In the genomic region with DNA sequence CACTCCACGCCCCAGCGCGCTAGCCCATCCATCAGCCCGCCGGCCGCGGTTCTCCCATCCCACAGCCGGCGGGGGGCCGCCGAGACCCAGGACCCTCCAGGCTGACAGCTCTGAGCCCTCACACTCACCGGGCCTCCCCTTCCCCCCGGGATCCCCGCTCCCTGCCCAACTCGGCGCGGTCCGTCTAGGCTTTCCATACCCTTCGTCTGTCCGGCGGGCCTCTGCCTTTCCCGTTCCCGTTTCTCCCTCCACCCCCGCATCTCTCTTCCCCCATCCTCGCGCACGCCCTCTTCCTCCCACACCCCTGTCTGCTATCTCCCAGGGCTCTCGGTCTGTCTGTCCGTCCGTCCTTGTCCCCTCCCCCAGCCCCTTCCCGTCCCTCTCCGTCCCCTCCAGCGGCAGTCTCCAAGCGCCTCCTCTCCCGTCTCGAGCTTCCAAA, we compare ENCODE assay signal across 2 cellular contexts.
TF ChIP-seq lines count a peak whose summit lies in the region.

No MANE protein-coding gene starts in this region.

TF ChIP-seq in K562, 482 proteins besides CTCF, POLR2A, EP300 and RAD21 (continued from another document):
- TF ChIP-seq, protein P1, sequence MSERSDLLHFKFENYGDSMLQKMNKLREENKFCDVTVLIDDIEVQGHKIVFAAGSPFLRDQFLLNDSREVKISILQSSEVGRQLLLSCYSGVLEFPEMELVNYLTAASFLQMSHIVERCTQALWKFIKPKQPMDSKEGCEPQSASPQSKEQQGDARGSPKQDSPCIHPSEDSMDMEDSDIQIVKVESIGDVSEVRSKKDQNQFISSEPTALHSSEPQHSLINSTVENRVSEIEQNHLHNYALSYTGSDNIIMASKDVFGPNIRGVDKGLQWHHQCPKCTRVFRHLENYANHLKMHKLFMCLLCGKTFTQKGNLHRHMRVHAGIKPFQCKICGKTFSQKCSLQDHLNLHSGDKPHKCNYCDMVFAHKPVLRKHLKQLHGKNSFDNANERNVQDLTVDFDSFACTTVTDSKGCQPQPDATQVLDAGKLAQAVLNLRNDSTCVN (CRISPR knock-in tag; IDR thresholded peaks at IDR 0.05) = no peak
- TF ChIP-seq GATAD2A (IDR thresholded peaks at IDR 0.05) = no peak
- TF ChIP-seq, protein P2, sequence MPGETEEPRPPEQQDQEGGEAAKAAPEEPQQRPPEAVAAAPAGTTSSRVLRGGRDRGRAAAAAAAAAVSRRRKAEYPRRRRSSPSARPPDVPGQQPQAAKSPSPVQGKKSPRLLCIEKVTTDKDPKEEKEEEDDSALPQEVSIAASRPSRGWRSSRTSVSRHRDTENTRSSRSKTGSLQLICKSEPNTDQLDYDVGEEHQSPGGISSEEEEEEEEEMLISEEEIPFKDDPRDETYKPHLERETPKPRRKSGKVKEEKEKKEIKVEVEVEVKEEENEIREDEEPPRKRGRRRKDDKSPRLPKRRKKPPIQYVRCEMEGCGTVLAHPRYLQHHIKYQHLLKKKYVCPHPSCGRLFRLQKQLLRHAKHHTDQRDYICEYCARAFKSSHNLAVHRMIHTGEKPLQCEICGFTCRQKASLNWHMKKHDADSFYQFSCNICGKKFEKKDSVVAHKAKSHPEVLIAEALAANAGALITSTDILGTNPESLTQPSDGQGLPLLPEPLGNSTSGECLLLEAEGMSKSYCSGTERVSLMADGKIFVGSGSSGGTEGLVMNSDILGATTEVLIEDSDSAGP (CRISPR knock-in tag; IDR thresholded peaks at IDR 0.05) = no peak
- no peak for TF ChIP-seq KDM2B (CRISPR knock-in tag; IDR thresholded peaks at IDR 0.05)
- TF ChIP-seq CC2D1A (IDR thresholded peaks at IDR 0.05) = no peak
- no peak for TF ChIP-seq CREM (IDR thresholded peaks at IDR 0.05; ENCODE audit: low read depth)
- TF ChIP-seq BRD9 (IDR thresholded peaks at IDR 0.05; ENCODE audit: low read depth, partially characterized antibody) = no peak

TF ChIP-seq in HepG2, 621 proteins besides CTCF, POLR2A, EP300 and RAD21 (continued from another document and continues in another):
- TF ChIP-seq ZSCAN22 (CRISPR knock-in tag; IDR thresholded peaks at IDR 0.05) (no peak), DPF2 (CRISPR knock-in tag; IDR thresholded peaks at IDR 0.05; ENCODE audit: borderline replicate concordance, low read depth) (no peak), HNRNPH1 (optimal IDR thresholded peaks at IDR 0.05; ENCODE audit: low read depth, low read length) (peak; percentile 16), ZNF720 (CRISPR knock-in tag; IDR thresholded peaks at IDR 0.05) (no peak), PHF21A (CRISPR knock-in tag; IDR thresholded peaks at IDR 0.05) (no peak), REPIN1 (CRISPR knock-in tag; IDR thresholded peaks at IDR 0.05; ENCODE audit: borderline replicate concordance, low read depth) (no peak), ZNF678 (CRISPR knock-in tag; IDR thresholded peaks at IDR 0.05) (no peak), ZNF282 (IDR thresholded peaks at IDR 0.05; ENCODE audit: partially characterized antibody) (peak; percentile 47), TAF15 (IDR thresholded peaks at IDR 0.05; ENCODE audit: low read depth, low read length, poor library complexity, severe bottlenecking) (peak; percentile 22), MTF2 (CRISPR knock-in tag; IDR thresholded peaks at IDR 0.05; ENCODE audit: borderline replicate concordance) (no peak), ETV6 (CRISPR knock-in tag; conservative IDR thresholded peaks at IDR 0.05) (no peak), SP2 (CRISPR knock-in tag; IDR thresholded peaks at IDR 0.05) (peak; percentile 47; the same call in 1 of the 2 replicates), XRCC5 (optimal IDR thresholded peaks at IDR 0.05; ENCODE audit: low read length) (no peak), TCF7 (IDR thresholded peaks at IDR 0.05; ENCODE audit: low read depth) (no peak), FOXK2 (IDR thresholded peaks at IDR 0.05) (no peak), RNF2 (conservative IDR thresholded peaks at IDR 0.05; ENCODE audit: low read depth) (no peak), DNMT1 (CRISPR knock-in tag; IDR thresholded peaks at IDR 0.05) (peak; percentile 52; the same call in 1 of the 2 replicates), ZNF749 (CRISPR knock-in tag; IDR thresholded peaks at IDR 0.05; ENCODE audit: borderline replicate concordance) (0 out of 2 replicates have a peak, but pooled peaks have one; percentile 62), REL (CRISPR knock-in tag; conservative IDR thresholded peaks at IDR 0.05) (no peak), CHD4 (IDR thresholded peaks at IDR 0.05; ENCODE audit: borderline replicate concordance, low read length) (no peak), ZNF350 (CRISPR knock-in tag; IDR thresholded peaks at IDR 0.05; ENCODE audit: borderline replicate concordance, low read depth) (no peak), MXI1 (IDR thresholded peaks at IDR 0.05; ENCODE audit: borderline replicate concordance, low read depth, low read length) (no peak), ZNF567 (CRISPR knock-in tag; IDR thresholded peaks at IDR 0.05; ENCODE audit: borderline replicate concordance) (peak; percentile 12; the same call in 1 of the 2 replicates), ZMYM2 (CRISPR knock-in tag; IDR thresholded peaks at IDR 0.05) (0 out of 2 replicates have a peak, but pooled peaks have one; percentile 37), ZBTB8A (CRISPR knock-in tag; IDR thresholded peaks at IDR 0.05; ENCODE audit: borderline replicate concordance, low read depth) (no peak), JUN (CRISPR knock-in tag; IDR thresholded peaks at IDR 0.05) (no peak), ATM (IDR thresholded peaks at IDR 0.05; ENCODE audit: borderline replicate concordance) (no peak), AGO2 (optimal IDR thresholded peaks at IDR 0.05; ENCODE audit: low read depth, low read length) (peak; percentile 70), ZNF598 (CRISPR knock-in tag; IDR thresholded peaks at IDR 0.05; ENCODE audit: borderline replicate concordance) (no peak), PRPF4 (IDR thresholded peaks at IDR 0.05; ENCODE audit: low read depth, low read length, poor library complexity, severe bottlenecking) (peak; percentile 21), ZNF33A (CRISPR knock-in tag; IDR thresholded peaks at IDR 0.05; ENCODE audit: borderline replicate concordance) (no peak), POLR2G (IDR thresholded peaks at IDR 0.05; ENCODE audit: low read depth, low read length) (no peak)
- TF ChIP-seq, protein P3, sequence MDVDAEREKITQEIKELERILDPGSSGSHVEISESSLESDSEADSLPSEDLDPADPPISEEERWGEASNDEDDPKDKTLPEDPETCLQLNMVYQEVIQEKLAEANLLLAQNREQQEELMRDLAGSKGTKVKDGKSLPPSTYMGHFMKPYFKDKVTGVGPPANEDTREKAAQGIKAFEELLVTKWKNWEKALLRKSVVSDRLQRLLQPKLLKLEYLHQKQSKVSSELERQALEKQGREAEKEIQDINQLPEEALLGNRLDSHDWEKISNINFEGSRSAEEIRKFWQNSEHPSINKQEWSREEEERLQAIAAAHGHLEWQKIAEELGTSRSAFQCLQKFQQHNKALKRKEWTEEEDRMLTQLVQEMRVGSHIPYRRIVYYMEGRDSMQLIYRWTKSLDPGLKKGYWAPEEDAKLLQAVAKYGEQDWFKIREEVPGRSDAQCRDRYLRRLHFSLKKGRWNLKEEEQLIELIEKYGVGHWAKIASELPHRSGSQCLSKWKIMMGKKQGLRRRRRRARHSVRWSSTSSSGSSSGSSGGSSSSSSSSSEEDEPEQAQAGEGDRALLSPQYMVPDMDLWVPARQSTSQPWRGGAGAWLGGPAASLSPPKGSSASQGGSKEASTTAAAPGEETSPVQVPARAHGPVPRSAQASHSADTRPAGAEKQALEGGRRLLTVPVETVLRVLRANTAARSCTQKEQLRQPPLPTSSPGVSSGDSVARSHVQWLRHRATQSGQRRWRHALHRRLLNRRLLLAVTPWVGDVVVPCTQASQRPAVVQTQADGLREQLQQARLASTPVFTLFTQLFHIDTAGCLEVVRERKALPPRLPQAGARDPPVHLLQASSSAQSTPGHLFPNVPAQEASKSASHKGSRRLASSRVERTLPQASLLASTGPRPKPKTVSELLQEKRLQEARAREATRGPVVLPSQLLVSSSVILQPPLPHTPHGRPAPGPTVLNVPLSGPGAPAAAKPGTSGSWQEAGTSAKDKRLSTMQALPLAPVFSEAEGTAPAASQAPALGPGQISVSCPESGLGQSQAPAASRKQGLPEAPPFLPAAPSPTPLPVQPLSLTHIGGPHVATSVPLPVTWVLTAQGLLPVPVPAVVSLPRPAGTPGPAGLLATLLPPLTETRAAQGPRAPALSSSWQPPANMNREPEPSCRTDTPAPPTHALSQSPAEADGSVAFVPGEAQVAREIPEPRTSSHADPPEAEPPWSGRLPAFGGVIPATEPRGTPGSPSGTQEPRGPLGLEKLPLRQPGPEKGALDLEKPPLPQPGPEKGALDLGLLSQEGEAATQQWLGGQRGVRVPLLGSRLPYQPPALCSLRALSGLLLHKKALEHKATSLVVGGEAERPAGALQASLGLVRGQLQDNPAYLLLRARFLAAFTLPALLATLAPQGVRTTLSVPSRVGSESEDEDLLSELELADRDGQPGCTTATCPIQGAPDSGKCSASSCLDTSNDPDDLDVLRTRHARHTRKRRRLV (CRISPR knock-in tag; IDR thresholded peaks at IDR 0.05) = 0 out of 2 replicates have a peak, but pooled peaks have one; percentile 10
- TF ChIP-seq, protein P4, sequence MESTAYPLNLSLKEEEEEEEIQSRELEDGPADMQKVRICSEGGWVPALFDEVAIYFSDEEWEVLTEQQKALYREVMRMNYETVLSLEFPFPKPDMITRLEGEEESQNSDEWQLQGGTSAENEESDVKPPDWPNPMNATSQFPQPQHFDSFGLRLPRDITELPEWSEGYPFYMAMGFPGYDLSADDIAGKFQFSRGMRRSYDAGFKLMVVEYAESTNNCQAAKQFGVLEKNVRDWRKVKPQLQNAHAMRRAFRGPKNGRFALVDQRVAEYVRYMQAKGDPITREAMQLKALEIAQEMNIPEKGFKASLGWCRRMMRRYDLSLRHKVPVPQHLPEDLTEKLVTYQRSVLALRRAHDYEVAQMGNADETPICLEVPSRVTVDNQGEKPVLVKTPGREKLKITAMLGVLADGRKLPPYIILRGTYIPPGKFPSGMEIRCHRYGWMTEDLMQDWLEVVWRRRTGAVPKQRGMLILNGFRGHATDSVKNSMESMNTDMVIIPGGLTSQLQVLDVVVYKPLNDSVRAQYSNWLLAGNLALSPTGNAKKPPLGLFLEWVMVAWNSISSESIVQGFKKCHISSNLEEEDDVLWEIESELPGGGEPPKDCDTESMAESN (CRISPR knock-in tag; conservative IDR thresholded peaks at IDR 0.05) = no peak
- TF ChIP-seq, protein P5, sequence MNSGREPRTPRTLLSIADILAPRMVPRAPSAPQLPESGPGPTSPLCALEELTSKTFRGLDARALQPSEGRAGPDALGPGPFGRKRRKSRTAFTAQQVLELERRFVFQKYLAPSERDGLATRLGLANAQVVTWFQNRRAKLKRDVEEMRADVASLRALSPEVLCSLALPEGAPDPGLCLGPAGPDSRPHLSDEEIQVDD (CRISPR knock-in tag; IDR thresholded peaks at IDR 0.05; ENCODE audit: borderline replicate concordance) = peak; percentile 72; the same call in 1 of the 2 replicates
- TF ChIP-seq, protein P6, sequence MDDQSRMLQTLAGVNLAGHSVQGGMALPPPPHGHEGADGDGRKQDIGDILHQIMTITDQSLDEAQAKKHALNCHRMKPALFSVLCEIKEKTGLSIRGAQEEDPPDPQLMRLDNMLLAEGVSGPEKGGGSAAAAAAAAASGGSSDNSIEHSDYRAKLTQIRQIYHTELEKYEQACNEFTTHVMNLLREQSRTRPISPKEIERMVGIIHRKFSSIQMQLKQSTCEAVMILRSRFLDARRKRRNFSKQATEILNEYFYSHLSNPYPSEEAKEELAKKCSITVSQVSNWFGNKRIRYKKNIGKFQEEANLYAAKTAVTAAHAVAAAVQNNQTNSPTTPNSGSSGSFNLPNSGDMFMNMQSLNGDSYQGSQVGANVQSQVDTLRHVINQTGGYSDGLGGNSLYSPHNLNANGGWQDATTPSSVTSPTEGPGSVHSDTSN (CRISPR knock-in tag; IDR thresholded peaks at IDR 0.05; ENCODE audit: borderline replicate concordance) = no peak
- TF ChIP-seq, protein P7, sequence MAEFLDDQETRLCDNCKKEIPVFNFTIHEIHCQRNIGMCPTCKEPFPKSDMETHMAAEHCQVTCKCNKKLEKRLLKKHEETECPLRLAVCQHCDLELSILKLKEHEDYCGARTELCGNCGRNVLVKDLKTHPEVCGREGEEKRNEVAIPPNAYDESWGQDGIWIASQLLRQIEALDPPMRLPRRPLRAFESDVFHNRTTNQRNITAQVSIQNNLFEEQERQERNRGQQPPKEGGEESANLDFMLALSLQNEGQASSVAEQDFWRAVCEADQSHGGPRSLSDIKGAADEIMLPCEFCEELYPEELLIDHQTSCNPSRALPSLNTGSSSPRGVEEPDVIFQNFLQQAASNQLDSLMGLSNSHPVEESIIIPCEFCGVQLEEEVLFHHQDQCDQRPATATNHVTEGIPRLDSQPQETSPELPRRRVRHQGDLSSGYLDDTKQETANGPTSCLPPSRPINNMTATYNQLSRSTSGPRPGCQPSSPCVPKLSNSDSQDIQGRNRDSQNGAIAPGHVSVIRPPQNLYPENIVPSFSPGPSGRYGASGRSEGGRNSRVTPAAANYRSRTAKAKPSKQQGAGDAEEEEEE (CRISPR knock-in tag; IDR thresholded peaks at IDR 0.05; ENCODE audit: borderline replicate concordance) = 0 out of 2 replicates have a peak, but pooled peaks have one; percentile 12
- TF ChIP-seq, protein P8, sequence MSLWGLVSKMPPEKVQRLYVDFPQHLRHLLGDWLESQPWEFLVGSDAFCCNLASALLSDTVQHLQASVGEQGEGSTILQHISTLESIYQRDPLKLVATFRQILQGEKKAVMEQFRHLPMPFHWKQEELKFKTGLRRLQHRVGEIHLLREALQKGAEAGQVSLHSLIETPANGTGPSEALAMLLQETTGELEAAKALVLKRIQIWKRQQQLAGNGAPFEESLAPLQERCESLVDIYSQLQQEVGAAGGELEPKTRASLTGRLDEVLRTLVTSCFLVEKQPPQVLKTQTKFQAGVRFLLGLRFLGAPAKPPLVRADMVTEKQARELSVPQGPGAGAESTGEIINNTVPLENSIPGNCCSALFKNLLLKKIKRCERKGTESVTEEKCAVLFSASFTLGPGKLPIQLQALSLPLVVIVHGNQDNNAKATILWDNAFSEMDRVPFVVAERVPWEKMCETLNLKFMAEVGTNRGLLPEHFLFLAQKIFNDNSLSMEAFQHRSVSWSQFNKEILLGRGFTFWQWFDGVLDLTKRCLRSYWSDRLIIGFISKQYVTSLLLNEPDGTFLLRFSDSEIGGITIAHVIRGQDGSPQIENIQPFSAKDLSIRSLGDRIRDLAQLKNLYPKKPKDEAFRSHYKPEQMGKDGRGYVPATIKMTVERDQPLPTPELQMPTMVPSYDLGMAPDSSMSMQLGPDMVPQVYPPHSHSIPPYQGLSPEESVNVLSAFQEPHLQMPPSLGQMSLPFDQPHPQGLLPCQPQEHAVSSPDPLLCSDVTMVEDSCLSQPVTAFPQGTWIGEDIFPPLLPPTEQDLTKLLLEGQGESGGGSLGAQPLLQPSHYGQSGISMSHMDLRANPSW (CRISPR knock-in tag; IDR thresholded peaks at IDR 0.05; ENCODE audit: borderline replicate concordance) = no peak
- TF ChIP-seq, protein P9, sequence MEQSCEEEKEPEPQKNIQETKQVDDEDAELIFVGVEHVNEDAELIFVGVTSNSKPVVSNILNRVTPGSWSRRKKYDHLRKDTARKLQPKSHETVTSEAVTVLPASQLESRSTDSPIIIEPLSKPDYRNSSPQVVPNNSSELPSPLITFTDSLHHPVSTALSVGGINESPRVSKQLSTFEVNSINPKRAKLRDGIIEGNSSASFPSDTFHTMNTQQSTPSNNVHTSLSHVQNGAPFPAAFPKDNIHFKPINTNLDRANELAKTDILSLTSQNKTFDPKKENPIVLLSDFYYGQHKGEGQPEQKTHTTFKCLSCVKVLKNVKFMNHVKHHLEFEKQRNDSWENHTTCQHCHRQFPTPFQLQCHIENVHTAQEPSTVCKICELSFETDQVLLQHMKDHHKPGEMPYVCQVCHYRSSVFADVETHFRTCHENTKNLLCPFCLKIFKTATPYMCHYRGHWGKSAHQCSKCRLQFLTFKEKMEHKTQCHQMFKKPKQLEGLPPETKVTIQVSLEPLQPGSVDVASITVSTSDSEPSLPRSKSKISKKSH (CRISPR knock-in tag; IDR thresholded peaks at IDR 0.05; ENCODE audit: borderline replicate concordance) = 0 out of 2 replicates have a peak, but pooled peaks have one; percentile 59
